ENCODE assay signal across 8 cellular contexts in genomic region chr20:5002077-5002413, GRCh38. TPM values are rescaled to one million over a fixed set of nuclear protein-coding genes. Genes with fewer than 3 reads are reported as not detected.
A peak's percentile ranks its signal among the peaks of the same experiment; 100 is the strongest.
DNase-seq lines count a peak whose midpoint lies in the region; ATAC-seq, FAIRE-seq and TF ChIP-seq lines count a peak whose summit lies in the region.

No MANE protein-coding gene starts in this region.

- TF ChIP-seq POLR2A in GM12878 (IDR thresholded peaks at IDR 0.05; ENCODE audit: low read depth, low read length) (no peak), vagina (IDR thresholded peaks at IDR 0.05) (no peak), lower leg skin (IDR thresholded peaks at IDR 0.05) (no peak)

- H3K27ac ChIP-seq in GM12878 (ENCODE audit: control insufficient read depth, insufficient read depth) (no peak overlapping the region), mesenchymal stem cell (ENCODE audit: low read length, poor library complexity, severe bottlenecking) (no peak overlapping the region), vagina (peak overlapping the region; percentile 20)

- no peak overlapping the region for H4K91ac ChIP-seq in mesenchymal stem cell (ENCODE audit: low read length)

- H3K36me3 ChIP-seq in GM12878 (ENCODE audit: control insufficient read depth in 2 of 2, insufficient read depth in 2 of 2, low read length in 1 of 2) (no peaks in the 10 kb centered on the region), mesenchymal stem cell (ENCODE audit: control insufficient read depth in 1 of 2, insufficient read depth in 2 of 2, low read depth in 1 of 2, low read length in 2 of 2) (no peaks in the 10 kb centered on the region), vagina (no peaks in the 10 kb centered on the region)

- RAD21 ChIA-PET in GM12878 (lab: Charles Lee; ENCODE audit: unreplicated experiment): no interaction called here

- H3K9me3 ChIP-seq in GM12878 (replicated peaks; ENCODE audit: control insufficient read depth, insufficient read depth, low read length) (no peaks in the 10 kb centered on the region), mesenchymal stem cell (ENCODE audit: control insufficient read depth, low read length) (no peaks in the 10 kb centered on the region), vagina (no peaks in the 10 kb centered on the region)

- in situ Hi-C loops in GM12878 (cut with MboI): no loop called here

- SMC1A ChIA-PET in GM12878 (lab: Charles Lee; ENCODE audit: uncharacterized antibody, unreplicated experiment): interaction anchor here (0.6 kb wide), 1 partner anchor 71 kb away, joined by 3 read pairs; no protein-coding TSS in a partner anchor

- 28% methylated on average over 5 of the region's 5 CpGs for WGBS in GM12878 (ENCODE audit: insufficient coverage, insufficient replicate concordance, low lambda C conversion rate, missing lambda C conversion rate)
- 29% methylated on average over 4 of the region's 5 CpGs for WGBS in mesenchymal stem cell
- 15 to 19% methylated on average over 5 of the region's 5 CpGs for WGBS in lower leg skin, 2 donors

- H3K4me2 ChIP-seq in GM12878 (ENCODE audit: control insufficient read depth, insufficient read depth): peak overlapping the region; percentile 95
- H3K4me2 ChIP-seq in mesenchymal stem cell (ENCODE audit: low read length, poor library complexity, severe bottlenecking): peak overlapping the region; percentile 100

- ATAC-seq in GM12878: no peak
- ATAC-seq in GM19455 (IDR thresholded peaks at IDR 0.05; ENCODE audit: unreplicated experiment): no peak

- no peak overlapping the region for H3K18ac ChIP-seq in mesenchymal stem cell (ENCODE audit: low read depth in 1 of 2, low read length in 2 of 2)

- no peak overlapping the region for H3K4ac ChIP-seq in mesenchymal stem cell (ENCODE audit: low read depth in 1 of 2, low read length in 2 of 2)

- no peak for FAIRE-seq in GM12878 (lab: Jason Lieb, UNC)

- no peak for TF ChIP-seq CTCF in GM12878 (IDR thresholded peaks at IDR 0.05 in 2 of 3, conservative IDR thresholded peaks at IDR 0.05 in 1 of 3; ENCODE audit: control insufficient read depth in 2 of 3, extremely low read depth in 1 of 3, insufficient read depth in 1 of 3, low read depth in 3 of 3, low read length in 3 of 3)
- no peak for TF ChIP-seq CTCF in vagina (IDR thresholded peaks at IDR 0.05)
- TF ChIP-seq CTCF in lower leg skin (IDR thresholded peaks at IDR 0.05): no peak

- peaks cover 5% of the 10 kb centered on the region; the same call in 1 of the 2 replicates for H4K20me1 ChIP-seq in GM12878 (ENCODE audit: control insufficient read depth, insufficient read depth)

- H2BK5ac ChIP-seq in mesenchymal stem cell (ENCODE audit: low read depth, low read length, poor library complexity, severe bottlenecking): no peak overlapping the region

- H3K14ac ChIP-seq in mesenchymal stem cell (ENCODE audit: low read length in 2 of 2): no peak overlapping the region

- H3K4me3 ChIP-seq in GM12878: no peak overlapping the region
- peak overlapping the region in 1 of 2 experiments; percentile 88 for H3K4me3 ChIP-seq in mesenchymal stem cell (ENCODE audit: insufficient read depth in 1 of 2, low read depth in 1 of 2, low read length in 2 of 2)
- H3K4me3 ChIP-seq in vagina: peak overlapping the region; percentile 67
- H3K4me3 ChIP-seq in lower leg skin (ENCODE audit: low read depth, poor library complexity, severe bottlenecking): no peak overlapping the region

- H2AFZ ChIP-seq in GM12878 (ENCODE audit: control insufficient read depth, low read depth, low read length) (peak overlapping the region; percentile 83; the same call in 1 of the 2 replicates), mesenchymal stem cell (ENCODE audit: low read depth, low read length) (no peak overlapping the region)

- POLR2A ChIA-PET in GM12878 (lab: Charles Lee): no interaction called here

- TF ChIP-seq RAD21 in GM12878 (IDR thresholded peaks at IDR 0.05; ENCODE audit: insufficient read depth, low read depth, low read length): no peak

- no peak overlapping the region for H3K9ac ChIP-seq in GM12878 (ENCODE audit: control insufficient read depth, insufficient read depth, low read length)
- peak overlapping the region; percentile 85 for H3K9ac ChIP-seq in mesenchymal stem cell (ENCODE audit: low read length)

- H2AK5ac ChIP-seq in mesenchymal stem cell (ENCODE audit: low read length, severe bottlenecking): no peak overlapping the region

- CTCF ChIA-PET in GM12878 (lab: Yijun Ruan, JAX): no interaction called here

- peaks cover 11% of the 10 kb centered on the region; the same call in 1 of the 2 replicates for H3K79me2 ChIP-seq in GM12878 (ENCODE audit: control insufficient read depth, insufficient read depth, low read length)

- no TSS peak for BruUV-seq in GM12878 (replicated peaks; lab: Mats Ljungman, UMichigan)

- no peak overlapping the region for H2BK15ac ChIP-seq in mesenchymal stem cell (ENCODE audit: low read depth, poor library complexity, severe bottlenecking)

- no peak overlapping the region for H2BK120ac ChIP-seq in mesenchymal stem cell (ENCODE audit: low read depth, low read length)

- no peak overlapping the region for H2BK12ac ChIP-seq in mesenchymal stem cell (ENCODE audit: low read length in 2 of 2)

- intact Hi-C loops in GM12878 (cut with micrococcal nuclease; ENCODE audit: unreplicated experiment): no loop called here
- intact Hi-C loops in vagina (cut with DNase I): no loop called here
- intact Hi-C loops in lower leg skin (cut with DNase I; ENCODE audit: low total_unique reads): no loop called here

- H3K23ac ChIP-seq in mesenchymal stem cell (ENCODE audit: low read length in 2 of 2): no peak overlapping the region

- peaks cover 11% of the 10 kb centered on the region for H3K4me1 ChIP-seq in GM12878 (ENCODE audit: control insufficient read depth, insufficient read depth, low read length)
- peaks cover 10% of the 10 kb centered on the region for H3K4me1 ChIP-seq in mesenchymal stem cell (ENCODE audit: control insufficient read depth, insufficient read depth, low read depth, low read length)
- H3K4me1 ChIP-seq in vagina: peaks cover 16% of the 10 kb centered on the region

- no peaks in the 10 kb centered on the region; a peak in 1 of 4 replicates for H3K27me3 ChIP-seq in GM12878 (replicated peaks in 1 of 2; ENCODE audit: control insufficient read depth in 2 of 2, insufficient read depth in 2 of 2, low read length in 1 of 2)
- no peaks in the 10 kb centered on the region for H3K27me3 ChIP-seq in mesenchymal stem cell (ENCODE audit: control insufficient read depth in 1 of 2, insufficient read depth in 1 of 2, low read length in 2 of 2)
- H3K27me3 ChIP-seq in vagina: no peaks in the 10 kb centered on the region

- peaks cover 10% of the 10 kb centered on the region for H3K79me1 ChIP-seq in mesenchymal stem cell (replicated peaks; ENCODE audit: low read length, poor library complexity, severe bottlenecking)

- no peak for TF ChIP-seq EP300 in GM12878 (IDR thresholded peaks at IDR 0.05; ENCODE audit: borderline replicate concordance in 1 of 2, control insufficient read depth in 1 of 2, low read depth in 2 of 2, low read length in 2 of 2)

- H4K8ac ChIP-seq in mesenchymal stem cell (ENCODE audit: low read length): no peak overlapping the region

- DNase-seq in stimulated activated CD4-positive, alpha-beta T cell treated with anti-CD3 and anti-CD28 coated beads, Interleukin-4, amount 100 ng/mL, for 1 hour: peak; percentile 3
- DNase-seq in stimulated activated CD4-positive, alpha-beta T cell treated with anti-CD3 and anti-CD28 coated beads, Interleukin-12 subunit alpha, Interleukin-12 subunit beta, amount 100 ng/mL, for 4 hours: no peak
- DNase-seq in GM12878 (ENCODE audit: low read depth, low spot score): no peak
- no peak for DNase-seq in mesenchymal stem cell
- DNase-seq in vagina (ENCODE audit: extremely low spot score in 2 of 2): no peak
- DNase-seq in lower leg skin (ENCODE audit: low spot score in 2 of 2): no peak
- DNase-seq in activated CD8-positive, alpha-beta memory T cell treated with anti-CD3 and anti-CD28 coated beads, Interleukin-2, amount 50 U/mL, for 48 hours: no peak

TF ChIP-seq in GM12878, 131 proteins besides CTCF, POLR2A, EP300 and RAD21 (continues in another document):
- no peak for TF ChIP-seq YY1 (IDR thresholded peaks at IDR 0.05; ENCODE audit: low read depth, low read length)
- no peak for TF ChIP-seq ZBTB33 (IDR thresholded peaks at IDR 0.05)

RNA-seq across cellular contexts. Expression of gene SLC23A2, which starts 0.7 kb away (rescaled TPM):
- 293 and 316 TPM in 2 replicates for total RNA-seq in GM12878 (2013; cell fraction: nucleolus; rRNA removed)
- total RNA-seq in GM12878 (2014; rRNA removed) (42.6 and 44.8 TPM in 2 replicates), GM12878 (2014; rRNA removed; fragmentation: Illumina TruSeq; extraction: Trizol) (28.3 and 29.4 TPM in 2 replicates), GM12878 (2021) (51.7 and 56.1 TPM in 2 replicates), vagina (14.7 TPM), lower leg skin (10 to 100 TPM in 1 of 4 donors, 1 to 10 TPM in 3; 4.6 to 15.2 (median 7.9) TPM)
- polyA plus RNA-seq in GM12878 (2011; ENCODE audit: low read depth): 11.1 TPM
- polyA plus RNA-seq in GM12878 (2011; rRNA removed) (28.5 and 38.9 TPM in 2 replicates), GM12878 (2014; fragmentation: Illumina TruSeq; extraction: Trizol) (46.2 and 46.3 TPM in 2 replicates), GM12878 (2014; fragmentation: Nextera tagmentation; extraction: Ambion mirVana) (1 to 10 TPM; 4.4 to 5.9 TPM), GM12878 (2014; rRNA removed) (39.3 and 44.0 TPM in 2 replicates), GM12878 (2016; fragmentation: Nextera tagmentation; extraction: Ambion mirVana) (10 to 100 TPM; 29.3 to 32.2 TPM)
- 31.9 and 39.7 TPM in 2 replicates for polyA plus RNA-seq in GM12878 (2011; cell fraction: cytosol; rRNA removed)
- 84.7 and 104 TPM in 2 replicates for polyA plus RNA-seq in GM12878 (2011; cell fraction: nucleus; rRNA removed)
- 12.0 and 13.0 TPM in 2 replicates for polyA plus RNA-seq in GM12878 (2012)
- polyA minus RNA-seq in GM12878 (2011; rRNA and poly(A)+ RNA removed): 58.9 and 61.7 TPM in 2 replicates
- polyA minus RNA-seq in GM12878 (2011; cell fraction: cytosol; rRNA and poly(A)+ RNA removed): 13.8 and 14.7 TPM in 2 replicates
- polyA minus RNA-seq in GM12878 (2011; cell fraction: nucleus; rRNA and poly(A)+ RNA removed): 42.1 and 54.6 TPM in 2 replicates
- 11.2 TPM for polyA plus RNA-seq in mesenchymal stem cell (2013, experiment 1 of 2)
- 11.0 TPM for polyA plus RNA-seq in mesenchymal stem cell (2013, experiment 2 of 2)

Comparison
In these comparisons a context has a peak if more than half of its experiments do, and no peak if none do; other contexts are left out.
1. H3K4me3 ChIP-seq: peak in vagina (2 of 2); none in GM12878 (single experiment) and lower leg skin (single experiment).